Comparison of ENCODE assay signal across 18 cellular contexts in the genomic region with DNA sequence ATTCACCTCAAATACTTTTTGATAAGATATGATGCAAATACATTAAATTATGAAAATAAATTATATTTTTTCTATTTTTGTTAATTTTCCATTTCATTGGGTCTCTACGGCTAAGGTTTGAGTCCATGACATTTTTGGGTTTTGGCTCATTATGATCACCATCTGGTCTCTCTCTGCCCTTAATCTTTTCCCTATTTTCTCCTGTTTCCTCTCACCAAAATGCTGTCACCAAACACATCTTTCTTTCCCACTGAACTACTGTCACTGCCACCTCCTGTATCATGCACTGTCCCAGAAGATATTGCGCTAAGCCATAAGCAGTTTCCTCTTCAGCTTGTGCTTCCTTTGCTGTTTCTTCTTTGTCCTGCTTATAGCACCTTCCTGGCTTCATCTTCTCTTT.
"Had no signal": no experiment of that assay in that cellular context is flagged by ENCODE, and none has a peak within 500 bp of the region (broad histone marks: within the 10 kb centered on the region; RNA-seq: fewer than 3 reads in every experiment).

No MANE protein-coding gene starts in this region.

- H3K36me3 ChIP-seq: adrenal gland, breast epithelium, thoracic aorta, WERI-Rb-1 had no signal

- DNase-seq: activated CD4-positive, alpha-beta T cell treated with anti-CD3 and anti-CD28 coated beads for 1 hour; activated CD8-positive, alpha-beta memory T cell treated with anti-CD3 and anti-CD28 coated beads for 24 hours; activated CD8-positive, alpha-beta memory T cell treated with anti-CD3 and anti-CD28 coated beads, Interleukin-2, amount 50 U/mL, for 48 hours; activated effector memory CD4-positive, alpha-beta T cell treated with anti-CD3 and anti-CD28 coated beads, Interleukin-2, amount 50 U/mL, for 16 hours; activated T-cell treated with anti-CD3 and anti-CD28 coated beads, Interleukin-2, amount 50 U/mL, for 72 hours; adrenal gland; dermis blood vessel endothelial cell; effector memory CD4-positive, alpha-beta T cell; mesendoderm; retina; stimulated activated naive B cell treated with anti-CD40 and anti-IgM and Interleukin-4, amounts not matched to agents 10 μg/mL and 1 μg/mL and 100 μg/mL, for 72 hours; T-helper 2 cell; WERI-Rb-1 had no signal

- H3K27ac ChIP-seq: adrenal gland, breast epithelium, hepatocyte, thoracic aorta, WERI-Rb-1 had no signal

- H3K79me2 ChIP-seq: hepatocyte had no signal

- ATAC-seq: activated naive CD4-positive, alpha-beta T cell treated with anti-CD3 and anti-CD28 coated beads, Interleukin-2, amount 50 U/mL, for 72 hours; activated T-cell treated with anti-CD3 and anti-CD28 coated beads, Interleukin-2, amount 50 U/mL, for 72 hours; natural killer cell treated with Interleukin-12 subunit alpha and Interleukin-12 subunit beta and Interleukin-15 and Interleukin-18, amount 100 ng/mL, for 72 hours; stimulated activated naive B cell treated with anti-CD40 and anti-IgM and Interleukin-4, amounts not matched to agents 10 μg/mL and 1 μg/mL and 100 μg/mL, for 72 hours had no signal

- H3K4me2 ChIP-seq: hepatocyte had no signal

- H3K27me3 ChIP-seq: adrenal gland, breast epithelium, hepatocyte had no signal

- H2AFZ ChIP-seq: hepatocyte had no signal

- H3K4me3 Mint-ChIP-seq: activated T-cell treated with anti-CD3 and anti-CD28 coated beads, Interleukin-2, amount 50 U/mL, for 72 hours; natural killer cell treated with Interleukin-12 subunit alpha and Interleukin-12 subunit beta and Interleukin-15 and Interleukin-18, amount 100 ng/mL, for 72 hours; stimulated activated naive B cell treated with anti-CD40 and anti-IgM and Interleukin-4, amounts not matched to agents 10 μg/mL and 1 μg/mL and 100 μg/mL, for 72 hours had no signal

- H3K27me3 Mint-ChIP-seq: stimulated activated naive B cell treated with anti-CD40 and anti-IgM and Interleukin-4, amounts not matched to agents 10 μg/mL and 1 μg/mL and 100 μg/mL, for 72 hours had no signal

- H3K36me3 Mint-ChIP-seq: activated naive CD4-positive, alpha-beta T cell treated with anti-CD3 and anti-CD28 coated beads, Interleukin-2, amount 50 U/mL, for 72 hours; natural killer cell treated with Interleukin-12 subunit alpha and Interleukin-12 subunit beta and Interleukin-15 and Interleukin-18, amount 100 ng/mL, for 72 hours had no signal

- H3K27ac Mint-ChIP-seq: activated naive CD4-positive, alpha-beta T cell treated with anti-CD3 and anti-CD28 coated beads, Interleukin-2, amount 50 U/mL, for 72 hours; activated T-cell treated with anti-CD3 and anti-CD28 coated beads, Interleukin-2, amount 50 U/mL, for 72 hours had no signal

- H3K4me3 ChIP-seq: adrenal gland, breast epithelium, hepatocyte, thoracic aorta had no signal

- H3K9me3 Mint-ChIP-seq: activated naive CD4-positive, alpha-beta T cell treated with anti-CD3 and anti-CD28 coated beads, Interleukin-2, amount 50 U/mL, for 72 hours; natural killer cell treated with Interleukin-12 subunit alpha and Interleukin-12 subunit beta and Interleukin-15 and Interleukin-18, amount 100 ng/mL, for 72 hours had no signal

- H3K9me3 ChIP-seq: adrenal gland, breast epithelium had no signal
